In the genomic region with DNA sequence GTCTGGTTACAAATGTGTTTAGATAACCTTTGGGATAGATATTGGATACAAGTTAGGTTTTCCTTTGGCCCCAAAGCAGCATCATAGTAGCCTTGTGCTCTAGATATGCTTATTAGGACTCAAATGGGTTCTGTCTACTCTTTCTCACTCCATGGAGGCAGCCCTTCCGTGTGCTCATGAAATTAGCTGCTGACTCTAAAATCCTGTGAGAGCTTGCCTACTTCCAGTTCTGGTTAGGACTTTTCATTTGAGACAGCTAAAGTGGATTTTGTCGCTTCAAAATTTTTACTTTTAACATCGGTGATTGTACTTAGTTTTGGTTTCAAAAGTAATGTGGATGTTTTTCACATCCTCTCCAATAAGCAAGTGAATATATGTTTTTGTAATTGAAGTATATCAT, we compare ENCODE assay signal across 8 cellular contexts. TPM values are rescaled to one million over a fixed set of nuclear protein-coding genes. Genes with fewer than 3 reads are reported as not detected.
A peak's percentile ranks its signal among the peaks of the same experiment; 100 is the strongest.
DNase-seq lines count a peak whose midpoint lies in the region; ATAC-seq and TF ChIP-seq lines count a peak whose summit lies in the region.

No MANE protein-coding gene starts in this region.

- H3K9me3 Mint-ChIP-seq in T-helper 2 cell treated with Interferon-gamma antibody and Interleukin-4, amounts not matched to agents 5 μg/mL and 100 μg/mL, for 36 hours, result no peaks in the 10 kb centered on the region

- peaks cover 9% of the 10 kb centered on the region for H3K4me1 ChIP-seq in prostate gland (replicated peaks)

- no peak for TF ChIP-seq POLR2A in prostate gland (IDR thresholded peaks at IDR 0.05)

- peak; percentile 56 for DNase-seq in GM12865 (ENCODE audit: low read depth)
- no peak for DNase-seq in T-helper 2 cell treated with Interferon-gamma antibody and Interleukin-4, amounts not matched to agents 5 μg/mL and 100 μg/mL, for 36 hours (ENCODE audit: low spot score)
- no peak for DNase-seq in fibroblast of the aortic adventitia (ENCODE audit: low read depth)
- no peak for DNase-seq in prostate gland (ENCODE audit: low spot score)
- DNase-seq in KG1 (lab: John Stamatoyannopoulos, UW), result no peak
- DNase-seq in H4 (ENCODE audit: low spot score), result no peak
- DNase-seq in omental fat pad (ENCODE audit: low spot score), result no peak
- DNase-seq in NCI-H82 treated with DMSO at 0.1 percent for 48 hours (lab: John Stamatoyannopoulos, UW; ENCODE audit: unreplicated experiment), result no peak

- ATAC-seq in omental fat pad (ENCODE audit: low FRiP score), result no peak

- intact Hi-C loops in prostate gland (cut with DNase I), result loop anchor here (10.0 kb wide), 1 partner anchor 100 kb away; no protein-coding TSS in a partner anchor

- peaks cover 52% of the 10 kb centered on the region for H3K36me3 Mint-ChIP-seq in T-helper 2 cell treated with Interferon-gamma antibody and Interleukin-4, amounts not matched to agents 5 μg/mL and 100 μg/mL, for 36 hours (ENCODE audit: low read depth)

- peak overlapping the region; percentile 93 for H3K4me3 Mint-ChIP-seq in T-helper 2 cell treated with Interferon-gamma antibody and Interleukin-4, amounts not matched to agents 5 μg/mL and 100 μg/mL, for 36 hours

- H3K9me3 ChIP-seq in prostate gland, result no peaks in the 10 kb centered on the region

- H3K27ac Mint-ChIP-seq in T-helper 2 cell treated with Interferon-gamma antibody and Interleukin-4, amounts not matched to agents 5 μg/mL and 100 μg/mL, for 36 hours, result peak overlapping the region; percentile 93

- H3K36me3 ChIP-seq in prostate gland, result no peaks in the 10 kb centered on the region

- no peaks in the 10 kb centered on the region for H3K27me3 ChIP-seq in prostate gland (replicated peaks; ENCODE audit: insufficient read depth)

- H3K27me3 Mint-ChIP-seq in T-helper 2 cell treated with Interferon-gamma antibody and Interleukin-4, amounts not matched to agents 5 μg/mL and 100 μg/mL, for 36 hours (ENCODE audit: low read depth), result no peaks in the 10 kb centered on the region

- H3K4me3 ChIP-seq in GM12865 (ENCODE audit: low read depth, low read length) (peak overlapping the region; percentile 73), fibroblast of the aortic adventitia (ENCODE audit: low read depth, low read length) (peak overlapping the region; percentile 80), prostate gland (peak overlapping the region; percentile 63 to 84)

- 55% methylated on average over 3 of the region's 3 CpGs for WGBS in prostate gland

- peak overlapping the region; percentile 92 for H3K27ac ChIP-seq in prostate gland

- peaks cover 48% of the 10 kb centered on the region for H3K4me1 Mint-ChIP-seq in T-helper 2 cell treated with Interferon-gamma antibody and Interleukin-4, amounts not matched to agents 5 μg/mL and 100 μg/mL, for 36 hours (ENCODE audit: low read depth)

- TF ChIP-seq CTCF in GM12865 (IDR thresholded peaks at IDR 0.05; ENCODE audit: insufficient read depth, low read depth, low read length, missing control alignments), result no peak
- TF ChIP-seq CTCF in fibroblast of the aortic adventitia (IDR thresholded peaks at IDR 0.05; ENCODE audit: insufficient read depth, low read length), result no peak
- TF ChIP-seq CTCF in prostate gland (IDR thresholded peaks at IDR 0.05), result no peak
- TF ChIP-seq CTCF in omental fat pad (IDR thresholded peaks at IDR 0.05), result no peak

RNA-seq across cellular contexts. Expression of a gene that starts 1.6 kb away (rescaled TPM):
- total RNA-seq in fibroblast of the aortic adventitia (ENCODE audit: low replicate concordance), result 102 and 127 TPM in 2 replicates
- 100 to 1,000 TPM in 1 of 2 donors, 10 to 100 TPM in 1; 68.8 to 105 TPM for total RNA-seq in prostate gland
- 73.0 and 114 TPM in 2 replicates for total RNA-seq in H4 (2014; rRNA removed; shearing (Covaris generic))
- total RNA-seq in omental fat pad, result 100 to 1,000 TPM; 103 to 290 (median 213) TPM
